In the genomic region with DNA sequence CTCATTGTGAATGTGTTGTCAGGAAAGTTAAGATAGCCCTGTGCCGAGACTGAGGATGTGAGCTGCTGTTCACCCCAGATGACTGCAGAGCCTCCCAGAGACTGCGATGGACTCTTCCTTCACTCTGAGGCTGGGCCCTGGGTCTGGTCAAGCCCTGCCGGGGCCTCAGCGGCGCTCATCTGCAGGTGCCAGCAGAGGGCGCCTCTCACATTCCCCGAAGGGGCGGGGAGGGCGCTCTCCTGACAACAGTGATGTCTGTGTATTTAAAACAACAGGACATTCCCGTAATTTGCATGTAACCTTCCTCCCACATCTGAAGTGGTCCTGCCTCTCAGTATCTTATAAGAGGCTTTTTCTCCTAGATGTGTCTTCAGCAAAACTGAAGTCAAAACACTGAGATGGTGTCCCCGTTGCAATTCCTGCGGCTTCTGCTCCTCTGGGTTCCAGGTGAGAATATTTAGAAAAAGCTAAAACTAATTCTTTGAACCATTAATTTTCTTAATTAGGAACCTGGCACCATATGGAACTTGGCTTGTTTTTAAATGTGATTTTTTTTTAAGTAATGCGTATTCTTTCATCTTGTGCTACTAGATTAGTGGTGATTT, we compare ENCODE assay signal across 8 cellular contexts.
A peak's percentile ranks its signal among the peaks of the same experiment; 100 is the strongest.
DNase-seq lines count a peak whose midpoint lies in the region; ATAC-seq, FAIRE-seq and TF ChIP-seq lines count a peak whose summit lies in the region.

No MANE protein-coding gene starts in this region.

- H2AFZ ChIP-seq in GM12878 (ENCODE audit: control insufficient read depth, low read depth, low read length): no peak overlapping the region

- WGBS in GM12878 (ENCODE audit: insufficient coverage, insufficient replicate concordance, low lambda C conversion rate, missing lambda C conversion rate): 26% methylated on average over 12 of the region's 13 CpGs
- 38% methylated on average over 13 of the region's 13 CpGs for WGBS in prostate gland

- RAD21 ChIA-PET in GM12878 (lab: Charles Lee; ENCODE audit: unreplicated experiment): no interaction called here

- no peak overlapping the region for H3K9ac ChIP-seq in GM12878 (ENCODE audit: control insufficient read depth, insufficient read depth, low read length)

- H3K79me2 ChIP-seq in GM12878 (ENCODE audit: control insufficient read depth, insufficient read depth, low read length): no peaks in the 10 kb centered on the region

- CTCF ChIA-PET in GM12878 (lab: Yijun Ruan, JAX): interaction anchor here (1.4 kb wide), 1 partner anchor 8 kb away, joined by 5 read pairs; no protein-coding TSS in a partner anchor

- H3K27me3 ChIP-seq in GM12878 (replicated peaks in 1 of 2; ENCODE audit: control insufficient read depth in 2 of 2, insufficient read depth in 2 of 2, low read length in 1 of 2): no peaks in the 10 kb centered on the region
- no peaks in the 10 kb centered on the region for H3K27me3 ChIP-seq in prostate gland (replicated peaks; ENCODE audit: insufficient read depth)
- H3K27me3 ChIP-seq in uterus: no peaks in the 10 kb centered on the region

- no peak overlapping the region for H3K4me2 ChIP-seq in GM12878 (ENCODE audit: control insufficient read depth, insufficient read depth)

- POLR2A ChIA-PET in GM12878 (lab: Charles Lee): no interaction called here

- TF ChIP-seq POLR2A in GM12878 (IDR thresholded peaks at IDR 0.05; ENCODE audit: low read depth, low read length) (no peak), prostate gland (IDR thresholded peaks at IDR 0.05) (no peak), uterus (IDR thresholded peaks at IDR 0.05) (no peak)

- DNase-seq in DMS53 treated with DMSO at 0.1 percent for 48 hours (lab: John Stamatoyannopoulos, UW; ENCODE audit: unreplicated experiment): peak; percentile 8
- peak; percentile 10 for DNase-seq in GM19239 (ENCODE audit: insufficient read length, low spot score)
- DNase-seq in Jurkat, Clone E6-1 (ENCODE audit: low read depth, low spot score): peak; percentile 1
- no peak for DNase-seq in GM12878 (ENCODE audit: low read depth, low spot score)
- peak; percentile 14 for DNase-seq in mucosa of gallbladder (ENCODE audit: low spot score)
- DNase-seq in activated CD4-positive, CD25-positive, alpha-beta regulatory T cell (lab: John Stamatoyannopoulos, UW): no peak
- DNase-seq in prostate gland (ENCODE audit: low spot score): no peak
- no peak for DNase-seq in uterus

- H3K27ac ChIP-seq in GM12878 (ENCODE audit: control insufficient read depth, insufficient read depth) (no peak overlapping the region), prostate gland (no peak overlapping the region), uterus (no peak overlapping the region)

- TF ChIP-seq RAD21 in GM12878 (IDR thresholded peaks at IDR 0.05; ENCODE audit: insufficient read depth, low read depth, low read length): peak; percentile 41; the same call in 1 of the 2 replicates

- H3K4me3 ChIP-seq in Jurkat, Clone E6-1 (ENCODE audit: low read length): no peak overlapping the region
- H3K4me3 ChIP-seq in GM12878 (no peak overlapping the region), prostate gland (no peak overlapping the region), uterus (no peak overlapping the region)

- peak; percentile 98 for ATAC-seq in GM12878

- BruUV-seq in GM12878 (replicated peaks; lab: Mats Ljungman, UMichigan): no TSS peak

- H3K4me1 ChIP-seq in GM12878 (ENCODE audit: control insufficient read depth, insufficient read depth, low read length) (no peaks in the 10 kb centered on the region), prostate gland (replicated peaks) (no peaks in the 10 kb centered on the region), uterus (no peaks in the 10 kb centered on the region)

- TF ChIP-seq EP300 in GM12878 (IDR thresholded peaks at IDR 0.05; ENCODE audit: borderline replicate concordance in 1 of 2, control insufficient read depth in 1 of 2, low read depth in 2 of 2, low read length in 2 of 2): no peak

- H3K9me3 ChIP-seq in GM12878 (replicated peaks; ENCODE audit: control insufficient read depth, insufficient read depth, low read length) (no peaks in the 10 kb centered on the region), prostate gland (no peaks in the 10 kb centered on the region), uterus (no peaks in the 10 kb centered on the region)

- H3K36me3 ChIP-seq in GM12878 (ENCODE audit: control insufficient read depth in 2 of 2, insufficient read depth in 2 of 2, low read length in 1 of 2) (no peaks in the 10 kb centered on the region), prostate gland (no peaks in the 10 kb centered on the region), uterus (no peaks in the 10 kb centered on the region)

- no peaks in the 10 kb centered on the region for H4K20me1 ChIP-seq in GM12878 (ENCODE audit: control insufficient read depth, insufficient read depth)

- in situ Hi-C loops in GM12878 (cut with MboI): no loop called here

- TF ChIP-seq CTCF in GM12878 (IDR thresholded peaks at IDR 0.05 in 2 of 3, conservative IDR thresholded peaks at IDR 0.05 in 1 of 3; ENCODE audit: control insufficient read depth in 2 of 3, extremely low read depth in 1 of 3, insufficient read depth in 1 of 3, low read depth in 3 of 3, low read length in 3 of 3): peak; percentile 59 to 82 (median 74)
- no peak for TF ChIP-seq CTCF in prostate gland (IDR thresholded peaks at IDR 0.05)
- TF ChIP-seq CTCF in uterus (IDR thresholded peaks at IDR 0.05): no peak

- intact Hi-C loops in GM12878 (cut with micrococcal nuclease; ENCODE audit: unreplicated experiment): no loop called here
- intact Hi-C loops in prostate gland (cut with DNase I): no loop called here
- intact Hi-C loops in uterus (cut with DNase I; ENCODE audit: low total_unique reads): no loop called here

- FAIRE-seq in GM19239 (lab: Jason Lieb, UNC) (no peak), GM12878 (lab: Jason Lieb, UNC) (no peak)

- SMC1A ChIA-PET in GM12878 (lab: Charles Lee; ENCODE audit: uncharacterized antibody, unreplicated experiment): no interaction called here

TF ChIP-seq in GM12878, 131 proteins besides CTCF, POLR2A, EP300 and RAD21:
- TF ChIP-seq YY1 (IDR thresholded peaks at IDR 0.05; ENCODE audit: low read depth, low read length) (0 out of 2 replicates have a peak, but pooled peaks have one; percentile 12), SMC3 (IDR thresholded peaks at IDR 0.05; ENCODE audit: borderline replicate concordance, low read length) (peak; percentile 42; the same call in 1 of the 2 replicates), NR2C1 (IDR thresholded peaks at IDR 0.05) (no peak), EGR1 (IDR thresholded peaks at IDR 0.05; ENCODE audit: borderline replicate concordance in 1 of 2, low read depth in 2 of 2, low read length in 2 of 2) (no peak), MLLT1 (IDR thresholded peaks at IDR 0.05) (no peak), BCLAF1 (IDR thresholded peaks at IDR 0.05) (no peak)

Comparison
In these comparisons a context has a peak if more than half of its experiments do, and no peak if none do; other contexts are left out.
1. DNase-seq: peak in DMS53 treated with DMSO at 0.1 percent for 48 hours (single experiment), GM19239 (single experiment), Jurkat, Clone E6-1 (single experiment) and mucosa of gallbladder (single experiment); none in GM12878 (single experiment), activated CD4-positive, CD25-positive, alpha-beta regulatory T cell (0 of 4), prostate gland (single experiment) and uterus (0 of 2).
2. CTCF ChIP-seq: peak in GM12878 (3 of 3); none in prostate gland (0 of 4) and uterus (0 of 4).